19 cellular contexts compared by ENCODE assay signal in genomic region chr7:73872056-73872908, GRCh38. TPM values are rescaled to one million over a fixed set of nuclear protein-coding genes. Genes with fewer than 3 reads are reported as not detected.
A peak's percentile ranks its signal among the peaks of the same experiment; 100 is the strongest.
DNase-seq lines count a peak whose midpoint lies in the region; ATAC-seq, FAIRE-seq and TF ChIP-seq lines count a peak whose summit lies in the region.
"Had no signal": no experiment of that assay in that cellular context is flagged by ENCODE, and none has a peak within 500 bp of the region (broad histone marks: within the 10 kb centered on the region; RNA-seq: fewer than 3 reads in every experiment).

No MANE protein-coding gene starts in this region.

- H3K4me3 ChIP-seq in Caco-2 (ENCODE audit: low read depth, low read length) (no peak overlapping the region), ascending aorta (no peak overlapping the region), HepG2 (replicated peaks in 1 of 3; ENCODE audit: insufficient read depth in 1 of 3, low read depth in 2 of 3, low read length in 3 of 3) (peak overlapping the region in 1 of 3 experiments; percentile 63; a peak in 1 of 6 replicates), upper lobe of right lung (no peak overlapping the region)
- H3K4me3 ChIP-seq: MG63 had no signal

- POLR2A ChIA-PET in Caco-2 (lab: Charles Lee) (no interaction called here), HepG2 (lab: Yijun Ruan, JAX) (interaction anchor here (2.5 kb wide), 1 partner anchor 8 kb away, joined by 25 read pairs; no protein-coding TSS in a partner anchor)

- no peak for TF ChIP-seq POLR2A in HepG2 (IDR thresholded peaks at IDR 0.05; ENCODE audit: insufficient read depth in 1 of 2, low read depth in 2 of 2, low read length in 2 of 2)

- TF ChIP-seq CTCF in Caco-2 (IDR thresholded peaks at IDR 0.05; ENCODE audit: insufficient read depth in 1 of 2, low read depth in 1 of 2, low read length in 1 of 2, severe bottlenecking in 1 of 2, unreplicated experiment in 1 of 2) (no peak), ascending aorta (IDR thresholded peaks at IDR 0.05) (no peak), HepG2 (CRISPR knock-in tag; IDR thresholded peaks at IDR 0.05) (no peak), upper lobe of right lung (IDR thresholded peaks at IDR 0.05) (no peak)

- in situ Hi-C loops in HepG2 (cut with HindIII; ENCODE audit: extremely low pct_ligation_motif_present, low pct_unique_long_range_greater_than_20kb): loop anchor here (5.0 kb wide), 1 partner anchor 150 kb away; no protein-coding TSS in a partner anchor

- TF ChIP-seq RAD21 in HepG2 (CRISPR knock-in tag; IDR thresholded peaks at IDR 0.05): no peak

- no peaks in the 10 kb centered on the region for H3K79me2 ChIP-seq in HepG2 (ENCODE audit: insufficient read depth, low read length)

- H3K27me3 ChIP-seq in Caco-2 (replicated peaks; ENCODE audit: control insufficient read depth, insufficient read depth, low read length) (no peaks in the 10 kb centered on the region), ascending aorta (no peaks in the 10 kb centered on the region), HepG2 (ENCODE audit: control insufficient read depth in 1 of 2, insufficient read depth in 2 of 2, low read length in 2 of 2) (peaks cover 3% of the 10 kb centered on the region in 2 experiments; a peak in 2 of 5 replicates), upper lobe of right lung (no peaks in the 10 kb centered on the region)
- H3K27me3 ChIP-seq: MG63 had no signal

- 51% methylated on average over 10 of the region's 13 CpGs for WGBS in HepG2 (ENCODE audit: low lambda C conversion rate)

- no peaks in the 10 kb centered on the region for H4K20me1 ChIP-seq in HepG2 (ENCODE audit: insufficient read depth, low read length)

- H3K9ac ChIP-seq in HepG2 (ENCODE audit: insufficient read depth, low read depth, low read length): no peak overlapping the region

- H3K36me3 ChIP-seq in Caco-2 (ENCODE audit: control insufficient read depth, insufficient read depth, low read length): no peaks in the 10 kb centered on the region
- no peaks in the 10 kb centered on the region for H3K36me3 ChIP-seq in ascending aorta
- no peaks in the 10 kb centered on the region for H3K36me3 ChIP-seq in HepG2 (replicated peaks in 1 of 2; ENCODE audit: control insufficient read depth in 1 of 2, insufficient read depth in 2 of 2, low read length in 2 of 2)
- no peaks in the 10 kb centered on the region for H3K36me3 ChIP-seq in upper lobe of right lung
- H3K36me3 ChIP-seq: MG63 had no signal

- H3K27ac ChIP-seq in ascending aorta (peak overlapping the region; percentile 93 to 97), HepG2 (ENCODE audit: extremely low read length, insufficient read depth, low read length) (no peak overlapping the region), upper lobe of right lung (peak overlapping the region; percentile 36)
- H3K27ac ChIP-seq: RWPE1 had no signal

- intact Hi-C loops in Caco-2 (cut with micrococcal nuclease; ENCODE audit: unreplicated experiment): no loop called here
- intact Hi-C loops in ascending aorta (cut with DNase I): no loop called here
- intact Hi-C loops in HepG2 (cut with micrococcal nuclease; ENCODE audit: unreplicated experiment): no loop called here
- intact Hi-C loops in upper lobe of right lung (cut with DNase I): no loop called here

- no peak overlapping the region for H3K4me3 Mint-ChIP-seq in Caco-2 (ENCODE audit: unreplicated experiment)
- H3K4me3 Mint-ChIP-seq: CD4-positive, alpha-beta T cell had no signal

- peaks cover 7% of the 10 kb centered on the region for H3K4me1 Mint-ChIP-seq in Caco-2 (ENCODE audit: low read depth, unreplicated experiment)

- ATAC-seq in HepG2: no peak
- no peak for ATAC-seq in upper lobe of right lung
- ATAC-seq: PC-3 had no signal

- CTCF ChIA-PET in Caco-2 (lab: Charles Lee): interaction anchor here (0.5 to 0.6 kb wide), 2 partner anchors 9 to 24 kb away, joined by 3 to 4 read pairs; no protein-coding TSS in a partner anchor
- CTCF ChIA-PET in HepG2 (lab: Yijun Ruan, JAX; ENCODE audit: low intra/inter-chr PET ratio, low total read pairs): no interaction called here

- H3K4me1 ChIP-seq in Caco-2 (peaks cover 24% of the 10 kb centered on the region), ascending aorta (peaks cover 31 to 58% of the 10 kb centered on the region in 2 donors), HepG2 (ENCODE audit: insufficient read depth, low read length) (peaks cover 49% of the 10 kb centered on the region), upper lobe of right lung (peaks cover 31% of the 10 kb centered on the region)

- no peaks in the 10 kb centered on the region for H3K36me3 Mint-ChIP-seq in Caco-2 (ENCODE audit: insufficient read depth, unreplicated experiment)

- DNase-seq in Caco-2: no peak
- DNase-seq in ascending aorta (ENCODE audit: low spot score in 2 of 2): no peak
- DNase-seq in HepG2 (ENCODE audit: low spot score): no peak
- no peak for DNase-seq in upper lobe of right lung
- no peak for DNase-seq in DMS53 (lab: John Stamatoyannopoulos, UW)
- DNase-seq in stimulated activated CD4-positive, alpha-beta T cell treated with anti-CD3 and anti-CD28 coated beads, Interleukin-4, amount 100 ng/mL, for 4 hours: no peak
- no peak for DNase-seq in putamen (ENCODE audit: low spot score)
- DNase-seq: ACHN; Calu3; CD4-positive, alpha-beta T cell; Karpas-422; MG63; NCI-H1092; NCI-H146; NCI-H2081; NCI-H510A treated with DMSO at 0.1 percent for 48 hours; NCI-H82; PC-3 had no signal

- peak overlapping the region; percentile 14 for H3K27ac Mint-ChIP-seq in Caco-2 (ENCODE audit: unreplicated experiment)
- H3K27ac Mint-ChIP-seq: CD4-positive, alpha-beta T cell had no signal

- BruUV-seq in Caco-2 (replicated peaks; lab: Mats Ljungman, UMichigan) (no TSS peak), HepG2 (replicated peaks; lab: Mats Ljungman, UMichigan) (no TSS peak)

- no peak overlapping the region for H2AFZ ChIP-seq in HepG2 (ENCODE audit: low read length)

- no peak for FAIRE-seq in HepG2 (lab: Jason Lieb, UNC)

- TF ChIP-seq EP300 in HepG2 (IDR thresholded peaks at IDR 0.05; ENCODE audit: low read depth in 2 of 2, low read length in 2 of 2) (no peak), HepG2 (CRISPR knock-in tag; IDR thresholded peaks at IDR 0.05; ENCODE audit: borderline replicate concordance) (no peak)

- H3K27me3 Mint-ChIP-seq in Caco-2 (ENCODE audit: insufficient read depth, unreplicated experiment): no peaks in the 10 kb centered on the region
- H3K27me3 Mint-ChIP-seq: CD4-positive, alpha-beta T cell had no signal

- no peaks in the 10 kb centered on the region for H3K9me3 ChIP-seq in Caco-2
- no peaks in the 10 kb centered on the region for H3K9me3 ChIP-seq in ascending aorta
- H3K9me3 ChIP-seq in HepG2 (ENCODE audit: low read length): no peaks in the 10 kb centered on the region
- no peaks in the 10 kb centered on the region for H3K9me3 ChIP-seq in upper lobe of right lung
- H3K9me3 ChIP-seq: MG63 had no signal

- H3K9me3 Mint-ChIP-seq in Caco-2 (ENCODE audit: unreplicated experiment): no peaks in the 10 kb centered on the region
- H3K9me3 Mint-ChIP-seq: CD4-positive, alpha-beta T cell had no signal

- peak overlapping the region; percentile 68 for H3K4me2 ChIP-seq in HepG2 (ENCODE audit: low read depth, low read length)

RNA-seq across cellular contexts. Expression of gene TMEM270, which starts 11.3 kb away (rescaled TPM):
- total RNA-seq in Caco-2 (2022): not detected in 2 replicates
- not detected for total RNA-seq in ascending aorta
- total RNA-seq in HepG2 (2016; rRNA removed; fragmentation: Illumina TruSeq; extraction: Trizol): not detected in 2 replicates
- not detected in 2 replicates for total RNA-seq in HepG2 (2016; cell fraction: cytosol; rRNA removed; fragmentation: Illumina TruSeq; extraction: Trizol; ENCODE audit: low read depth)
- not detected in 2 replicates for total RNA-seq in HepG2 (2016; cell fraction: insoluble cytoplasmic fraction; rRNA removed; fragmentation: Illumina TruSeq; extraction: Trizol)
- not detected in 2 replicates for total RNA-seq in HepG2 (2016; cell fraction: membrane; rRNA removed; fragmentation: Illumina TruSeq; extraction: Trizol)
- not detected in 2 replicates for total RNA-seq in HepG2 (2016; cell fraction: nucleus; rRNA removed; fragmentation: Illumina TruSeq; extraction: Trizol)
- polyA plus RNA-seq in HepG2 (2011; rRNA removed): not detected in 2 replicates
- polyA plus RNA-seq in HepG2 (2011; cell fraction: cytosol; rRNA removed): not detected in 2 replicates
- not detected in 2 replicates for polyA plus RNA-seq in HepG2 (2011; cell fraction: nucleus; rRNA removed)
- polyA plus RNA-seq in HepG2 (2012): not detected in 2 replicates
- polyA plus RNA-seq in HepG2 (2016; cell fraction: cytosol; fragmentation: Illumina TruSeq; extraction: Trizol; ENCODE audit: low read depth): not detected in 2 replicates
- not detected in 2 replicates for polyA plus RNA-seq in HepG2 (2016; cell fraction: insoluble cytoplasmic fraction; fragmentation: Illumina TruSeq; extraction: Trizol; ENCODE audit: low read depth)
- polyA plus RNA-seq in HepG2 (2016; cell fraction: membrane; fragmentation: Illumina TruSeq; extraction: Trizol; ENCODE audit: low read depth): not detected in 2 replicates
- not detected in 2 replicates for polyA plus RNA-seq in HepG2 (2016; cell fraction: nucleus; fragmentation: Illumina TruSeq; extraction: Trizol; ENCODE audit: insufficient read depth, low read depth)
- polyA minus RNA-seq in HepG2 (2011; rRNA and poly(A)+ RNA removed; ENCODE audit: low replicate concordance): 1.4 TPM in 1 of 2 replicates, not detected in the other
- not detected in 2 replicates for polyA minus RNA-seq in HepG2 (2011; cell fraction: cytosol; rRNA and poly(A)+ RNA removed)
- polyA minus RNA-seq in HepG2 (2011; cell fraction: nucleus; rRNA and poly(A)+ RNA removed): not detected in 2 replicates
- not detected for total RNA-seq in upper lobe of right lung
- total RNA-seq: CD4-positive, alpha-beta T cell; PC-3 had no signal

RNA-seq across cellular contexts. Expression of gene METTL27, which starts 30.0 kb away (rescaled TPM):
- total RNA-seq in Caco-2 (2022) (1.5 and 1.7 TPM in 2 replicates), ascending aorta (not detected), HepG2 (2016; rRNA removed; fragmentation: Illumina TruSeq; extraction: Trizol) (1.2 and 2.0 TPM in 2 replicates), upper lobe of right lung (2.3 TPM)
- total RNA-seq in HepG2 (2016; cell fraction: cytosol; rRNA removed; fragmentation: Illumina TruSeq; extraction: Trizol; ENCODE audit: low read depth): 0.88 and 1.1 TPM in 2 replicates
- 1.3 and 1.7 TPM in 2 replicates for total RNA-seq in HepG2 (2016; cell fraction: insoluble cytoplasmic fraction; rRNA removed; fragmentation: Illumina TruSeq; extraction: Trizol)
- 0.77 and 1.5 TPM in 2 replicates for total RNA-seq in HepG2 (2016; cell fraction: membrane; rRNA removed; fragmentation: Illumina TruSeq; extraction: Trizol)
- 0.60 and 0.99 TPM in 2 replicates for total RNA-seq in HepG2 (2016; cell fraction: nucleus; rRNA removed; fragmentation: Illumina TruSeq; extraction: Trizol)
- polyA plus RNA-seq in HepG2 (2011; rRNA removed): 3.0 and 3.6 TPM in 2 replicates
- polyA plus RNA-seq in HepG2 (2011; cell fraction: cytosol; rRNA removed): 1.5 and 4.7 TPM in 2 replicates
- polyA plus RNA-seq in HepG2 (2011; cell fraction: nucleus; rRNA removed): 3.3 and 4.0 TPM in 2 replicates
- polyA plus RNA-seq in HepG2 (2012): 1.8 and 2.3 TPM in 2 replicates
- 1.4 and 1.7 TPM in 2 replicates for polyA plus RNA-seq in HepG2 (2016; cell fraction: cytosol; fragmentation: Illumina TruSeq; extraction: Trizol; ENCODE audit: low read depth)
- polyA plus RNA-seq in HepG2 (2016; cell fraction: insoluble cytoplasmic fraction; fragmentation: Illumina TruSeq; extraction: Trizol; ENCODE audit: low read depth): 0.83 and 1.6 TPM in 2 replicates
- polyA plus RNA-seq in HepG2 (2016; cell fraction: membrane; fragmentation: Illumina TruSeq; extraction: Trizol; ENCODE audit: low read depth): 0.92 and 1.7 TPM in 2 replicates
- 1.5 and 1.8 TPM in 2 replicates for polyA plus RNA-seq in HepG2 (2016; cell fraction: nucleus; fragmentation: Illumina TruSeq; extraction: Trizol; ENCODE audit: insufficient read depth, low read depth)
- 3.6 and 5.4 TPM in 2 replicates for polyA minus RNA-seq in HepG2 (2011; rRNA and poly(A)+ RNA removed; ENCODE audit: low replicate concordance)
- 0.69 and 0.70 TPM in 2 replicates for polyA minus RNA-seq in HepG2 (2011; cell fraction: cytosol; rRNA and poly(A)+ RNA removed)
- polyA minus RNA-seq in HepG2 (2011; cell fraction: nucleus; rRNA and poly(A)+ RNA removed): 2.1 and 3.7 TPM in 2 replicates

RNA-seq across cellular contexts. Expression of gene CLDN4, which starts 41.5 kb away (rescaled TPM):
- total RNA-seq in Caco-2 (2022) (249 TPM in 2 replicates), ascending aorta (0.21 TPM), HepG2 (2016; rRNA removed; fragmentation: Illumina TruSeq; extraction: Trizol) (9.4 and 28.2 TPM in 2 replicates), upper lobe of right lung (103 TPM)
- total RNA-seq in HepG2 (2016; cell fraction: cytosol; rRNA removed; fragmentation: Illumina TruSeq; extraction: Trizol; ENCODE audit: low read depth): 4.3 and 4.7 TPM in 2 replicates
- 9.9 and 28.5 TPM in 2 replicates for total RNA-seq in HepG2 (2016; cell fraction: insoluble cytoplasmic fraction; rRNA removed; fragmentation: Illumina TruSeq; extraction: Trizol)
- 7.4 and 7.9 TPM in 2 replicates for total RNA-seq in HepG2 (2016; cell fraction: membrane; rRNA removed; fragmentation: Illumina TruSeq; extraction: Trizol)
- 24.8 and 28.9 TPM in 2 replicates for total RNA-seq in HepG2 (2016; cell fraction: nucleus; rRNA removed; fragmentation: Illumina TruSeq; extraction: Trizol)
- 35.7 and 47.4 TPM in 2 replicates for polyA plus RNA-seq in HepG2 (2011; rRNA removed)
- 46.8 and 65.8 TPM in 2 replicates for polyA plus RNA-seq in HepG2 (2011; cell fraction: cytosol; rRNA removed)
- 34.9 and 35.5 TPM in 2 replicates for polyA plus RNA-seq in HepG2 (2011; cell fraction: nucleus; rRNA removed)
- polyA plus RNA-seq in HepG2 (2012): 16.0 and 29.2 TPM in 2 replicates
- 2.9 and 3.1 TPM in 2 replicates for polyA plus RNA-seq in HepG2 (2016; cell fraction: cytosol; fragmentation: Illumina TruSeq; extraction: Trizol; ENCODE audit: low read depth)
- polyA plus RNA-seq in HepG2 (2016; cell fraction: insoluble cytoplasmic fraction; fragmentation: Illumina TruSeq; extraction: Trizol; ENCODE audit: low read depth): 8.7 and 9.9 TPM in 2 replicates
- polyA plus RNA-seq in HepG2 (2016; cell fraction: membrane; fragmentation: Illumina TruSeq; extraction: Trizol; ENCODE audit: low read depth): 3.9 and 4.0 TPM in 2 replicates
- 34.6 and 39.8 TPM in 2 replicates for polyA plus RNA-seq in HepG2 (2016; cell fraction: nucleus; fragmentation: Illumina TruSeq; extraction: Trizol; ENCODE audit: insufficient read depth, low read depth)
- polyA minus RNA-seq in HepG2 (2011; rRNA and poly(A)+ RNA removed; ENCODE audit: low replicate concordance): 55.3 and 116 TPM in 2 replicates
- 39.1 and 50.4 TPM in 2 replicates for polyA minus RNA-seq in HepG2 (2011; cell fraction: cytosol; rRNA and poly(A)+ RNA removed)
- polyA minus RNA-seq in HepG2 (2011; cell fraction: nucleus; rRNA and poly(A)+ RNA removed): 8.5 and 9.7 TPM in 2 replicates
